ENCODE assay signal across 14 cellular contexts in genomic region chr10:97538401-97538800, GRCh38. TPM values are rescaled to one million over a fixed set of nuclear protein-coding genes. Genes with fewer than 3 reads are reported as not detected.
DNase-seq lines count a peak whose midpoint lies in the region; ATAC-seq and TF ChIP-seq lines count a peak whose summit lies in the region.
"Had no signal": no experiment of that assay in that cellular context is flagged by ENCODE, and none has a peak within 500 bp of the region (broad histone marks: within the 10 kb centered on the region; RNA-seq: fewer than 3 reads in every experiment).

No MANE protein-coding gene starts in this region.

- H3K27ac ChIP-seq in GM23248 (peak overlapping the region; percentile 98), hepatocyte (peak overlapping the region; percentile 95), smooth muscle cell (ENCODE audit: low read depth) (peak overlapping the region; percentile 99), psoas muscle (no peak overlapping the region), MM.1S (ENCODE audit: low read length) (no peak overlapping the region)

- TF ChIP-seq CTCF in hepatocyte (IDR thresholded peaks at IDR 0.05; ENCODE audit: poor library complexity): no peak
- TF ChIP-seq CTCF in smooth muscle cell (IDR thresholded peaks at IDR 0.05; ENCODE audit: borderline replicate concordance, insufficient read depth, poor library complexity, severe bottlenecking): no peak
- no peak for TF ChIP-seq CTCF in psoas muscle (IDR thresholded peaks at IDR 0.05)
- no peak for TF ChIP-seq CTCF in MM.1S (IDR thresholded peaks at IDR 0.05; ENCODE audit: low read length)

- H3K4me2 ChIP-seq in GM23248 (ENCODE audit: unreplicated experiment): peak overlapping the region; percentile 22
- H3K4me2 ChIP-seq in hepatocyte: no peak overlapping the region
- H3K4me2 ChIP-seq in smooth muscle cell: peak overlapping the region; percentile 52
- no peak overlapping the region for H3K4me2 ChIP-seq in MM.1S (ENCODE audit: low read depth, low read length)

- H3K27me3 ChIP-seq in GM23248 (replicated peaks; ENCODE audit: insufficient read depth) (no peaks in the 10 kb centered on the region), hepatocyte (no peaks in the 10 kb centered on the region), smooth muscle cell (ENCODE audit: low read depth) (no peaks in the 10 kb centered on the region), psoas muscle (ENCODE audit: insufficient read depth in 3 of 3, low read length in 2 of 3) (no peaks in the 10 kb centered on the region), MM.1S (replicated peaks; ENCODE audit: insufficient read depth, low read length) (no peaks in the 10 kb centered on the region)

- H3K4me3 ChIP-seq in GM23248: no peak overlapping the region
- H3K4me3 ChIP-seq in hepatocyte: no peak overlapping the region
- H3K4me3 ChIP-seq in smooth muscle cell: no peak overlapping the region
- H3K4me3 ChIP-seq in psoas muscle: no peak overlapping the region
- H3K4me3 ChIP-seq in MM.1S (ENCODE audit: low read length): no peak overlapping the region

- no peaks in the 10 kb centered on the region for H4K20me1 ChIP-seq in GM23248 (ENCODE audit: insufficient read depth)
- no peaks in the 10 kb centered on the region for H4K20me1 ChIP-seq in hepatocyte (ENCODE audit: insufficient read depth, poor library complexity, severe bottlenecking)
- H4K20me1 ChIP-seq in smooth muscle cell (ENCODE audit: low read depth): no peaks in the 10 kb centered on the region
- no peaks in the 10 kb centered on the region for H4K20me1 ChIP-seq in MM.1S (ENCODE audit: insufficient read depth, low read length)

- 7 to 11% methylated on average over 4 of the region's 4 CpGs for WGBS in GM23248 (ENCODE audit: low coverage in 1 of 2, low lambda C conversion rate in 2 of 2, missing lambda C conversion rate in 2 of 2), 2 experiments
- 83% methylated on average over 4 of the region's 4 CpGs for WGBS in hepatocyte (ENCODE audit: low lambda C conversion rate, missing lambda C conversion rate)
- 5% methylated on average over 4 of the region's 4 CpGs for WGBS in smooth muscle cell (ENCODE audit: low lambda C conversion rate)
- WGBS in psoas muscle, 3 donors: 35 to 53% (median 40%) methylated on average over 4 of the region's 4 CpGs

- H3K9ac ChIP-seq in GM23248 (peak overlapping the region; percentile 36; the same call in 1 of the 2 replicates), smooth muscle cell (ENCODE audit: low read depth) (peak overlapping the region; percentile 88), MM.1S (ENCODE audit: low read length) (no peak overlapping the region)

- H3K79me2 ChIP-seq in GM23248 (ENCODE audit: insufficient read depth) (peaks cover 52% of the 10 kb centered on the region), hepatocyte (peaks cover 17% of the 10 kb centered on the region), smooth muscle cell (ENCODE audit: low read depth) (peaks cover 36% of the 10 kb centered on the region), MM.1S (ENCODE audit: low read length) (no peaks in the 10 kb centered on the region)

- in situ Hi-C loops in GM23248 (cut with MboI): no loop called here

- H3K9me3 ChIP-seq in GM23248 (ENCODE audit: low read depth): no peaks in the 10 kb centered on the region
- no peaks in the 10 kb centered on the region for H3K9me3 ChIP-seq in hepatocyte (ENCODE audit: low read depth)
- no peaks in the 10 kb centered on the region for H3K9me3 ChIP-seq in smooth muscle cell (replicated peaks; ENCODE audit: low read depth)
- H3K9me3 ChIP-seq in psoas muscle: no peaks in the 10 kb centered on the region
- H3K9me3 ChIP-seq in MM.1S (replicated peaks; ENCODE audit: insufficient read depth, low read length): no peaks in the 10 kb centered on the region

- H3K9me2 ChIP-seq in GM23248 (ENCODE audit: insufficient read depth) (no peaks in the 10 kb centered on the region), hepatocyte (replicated peaks; ENCODE audit: insufficient read depth) (no peaks in the 10 kb centered on the region), MM.1S (replicated peaks; ENCODE audit: insufficient read depth, low read length) (no peaks in the 10 kb centered on the region)

- ATAC-seq in HG03097 (IDR thresholded peaks at IDR 0.05; ENCODE audit: low FRiP score, unreplicated experiment): no peak
- ATAC-seq in GM18873 (IDR thresholded peaks at IDR 0.05; ENCODE audit: low FRiP score, unreplicated experiment): no peak
- ATAC-seq in psoas muscle: no peak
- ATAC-seq: activated CD4-positive, alpha-beta T cell treated with anti-CD3 and anti-CD28 coated beads for 36 hours; naive thymus-derived CD8-positive, alpha-beta T cell had no signal

- intact Hi-C loops in psoas muscle (cut with DNase I): no loop called here

- H3K4me1 ChIP-seq in GM23248 (ENCODE audit: insufficient read depth) (peaks cover 59% of the 10 kb centered on the region), hepatocyte (ENCODE audit: insufficient read depth) (peaks cover 27% of the 10 kb centered on the region), smooth muscle cell (ENCODE audit: low read depth) (peaks cover 27% of the 10 kb centered on the region), psoas muscle (peaks cover 37% of the 10 kb centered on the region), MM.1S (ENCODE audit: low read length) (no peaks in the 10 kb centered on the region)

- H3F3A ChIP-seq in GM23248 (ENCODE audit: insufficient read depth): peaks cover 47% of the 10 kb centered on the region
- H3F3A ChIP-seq in smooth muscle cell (ENCODE audit: low read depth): peaks cover 29% of the 10 kb centered on the region
- H3F3A ChIP-seq in MM.1S (ENCODE audit: insufficient read depth, low read length): no peaks in the 10 kb centered on the region

- H3K36me3 ChIP-seq in GM23248 (ENCODE audit: low read depth): no peaks in the 10 kb centered on the region
- H3K36me3 ChIP-seq in hepatocyte (replicated peaks; ENCODE audit: insufficient read depth, low read depth): no peaks in the 10 kb centered on the region
- H3K36me3 ChIP-seq in smooth muscle cell (ENCODE audit: low read depth): no peaks in the 10 kb centered on the region
- H3K36me3 ChIP-seq in psoas muscle (ENCODE audit: insufficient read depth in 1 of 2, low read depth in 1 of 2): no peaks in the 10 kb centered on the region
- no peaks in the 10 kb centered on the region for H3K36me3 ChIP-seq in MM.1S (replicated peaks; ENCODE audit: insufficient read depth, low read length)

- peak overlapping the region; percentile 33 for H2AFZ ChIP-seq in GM23248
- H2AFZ ChIP-seq in hepatocyte: no peak overlapping the region
- H2AFZ ChIP-seq in smooth muscle cell (ENCODE audit: low read depth): no peak overlapping the region
- no peak overlapping the region for H2AFZ ChIP-seq in MM.1S (ENCODE audit: low read length)

- peak; percentile 80 for DNase-seq in GM23248
- peak; percentile 64 for DNase-seq in astrocyte of the hippocampus (ENCODE audit: low read depth, low spot score)
- no peak for DNase-seq in hepatocyte (ENCODE audit: low spot score)
- no peak for DNase-seq in smooth muscle cell (lab: John Stamatoyannopoulos, UW; ENCODE audit: unreplicated experiment)
- no peak for DNase-seq in psoas muscle
- DNase-seq in MM.1S: no peak
- DNase-seq: activated CD4-positive, alpha-beta T cell treated with anti-CD3 and anti-CD28 coated beads for 36 hours; CD4-positive, CD25-positive, alpha-beta regulatory T cell; GDM1; naive thymus-derived CD8-positive, alpha-beta T cell; NCI-H2081; NK-92 treated with Interleukin-12 subunit alpha and Interleukin-12 subunit beta, amount 100 ng/mL, for 24 hours had no signal

RNA-seq across cellular contexts. Expression of gene ANKRD2, which starts 34.2 kb away (rescaled TPM):
- not detected in 2 replicates for total RNA-seq in GM23248 (2014; rRNA removed; shearing (Covaris generic))
- not detected in 2 replicates for polyA plus RNA-seq in GM23248 (2016; fragmentation: Nextera tagmentation; extraction: Ambion mirVana)
- total RNA-seq in hepatocyte: not detected in 2 replicates
- 0.15 TPM in 1 of 2 replicates, not detected in the other for polyA plus RNA-seq in hepatocyte
- not detected in 2 replicates for total RNA-seq in smooth muscle cell
- 0.30 TPM in 1 of 2 replicates, not detected in the other for polyA plus RNA-seq in smooth muscle cell
- total RNA-seq in psoas muscle: 1,000 to 10,000 TPM; 1,055 to 3,522 (median 2,378) TPM
- 1,000 to 10,000 TPM in 2 of 3 donors, 100 to 1,000 TPM in 1; 254 to 5,473 (median 1,117) TPM for polyA plus RNA-seq in psoas muscle
- total RNA-seq: activated CD4-positive, alpha-beta T cell treated with anti-CD3 and anti-CD28 coated beads for 36 hours; CD4-positive, CD25-positive, alpha-beta regulatory T cell; naive thymus-derived CD8-positive, alpha-beta T cell had no signal
- polyA plus RNA-seq: CD4-positive, CD25-positive, alpha-beta regulatory T cell; naive thymus-derived CD8-positive, alpha-beta T cell had no signal

RNA-seq across cellular contexts. Expression of gene UBTD1, which starts 39.7 kb away (rescaled TPM):
- total RNA-seq in GM23248 (2014; rRNA removed; shearing (Covaris generic)): 16.2 and 20.8 TPM in 2 replicates
- polyA plus RNA-seq in GM23248 (2016; fragmentation: Nextera tagmentation; extraction: Ambion mirVana) (27.2 and 29.8 TPM in 2 replicates), hepatocyte (37.0 and 37.1 TPM in 2 replicates), smooth muscle cell (59.9 and 61.5 TPM in 2 replicates), psoas muscle (10 to 100 TPM; 43.6 to 59.2 (median 56.7) TPM)
- total RNA-seq in hepatocyte (12.8 and 20.6 TPM in 2 replicates), smooth muscle cell (26.5 and 27.1 TPM in 2 replicates), psoas muscle (10 to 100 TPM; 16.0 to 39.2 (median 22.2) TPM)

RNA-seq across cellular contexts. Expression of gene MMS19, which starts 40.2 kb away (rescaled TPM):
- 89.7 and 116 TPM in 2 replicates for total RNA-seq in GM23248 (2014; rRNA removed; shearing (Covaris generic))
- polyA plus RNA-seq in GM23248 (2016; fragmentation: Nextera tagmentation; extraction: Ambion mirVana): 40.0 and 40.6 TPM in 2 replicates
- 68.6 and 73.6 TPM in 2 replicates for total RNA-seq in hepatocyte
- polyA plus RNA-seq in hepatocyte: 58.4 and 59.8 TPM in 2 replicates
- total RNA-seq in smooth muscle cell: 97.9 and 125 TPM in 2 replicates
- 76.8 and 81.4 TPM in 2 replicates for polyA plus RNA-seq in smooth muscle cell
- total RNA-seq in psoas muscle: 10 to 100 TPM; 33.2 to 39.6 (median 34.4) TPM
- polyA plus RNA-seq in psoas muscle: 10 to 100 TPM; 29.8 to 47.6 (median 43.1) TPM

RNA-seq across cellular contexts. Expression of gene HOGA1, which starts 45.8 kb away (rescaled TPM):
- 0.22 TPM in 1 of 2 replicates, not detected in the other for total RNA-seq in GM23248 (2014; rRNA removed; shearing (Covaris generic))
- polyA plus RNA-seq in GM23248 (2016; fragmentation: Nextera tagmentation; extraction: Ambion mirVana): 0.13 and 0.28 TPM in 2 replicates
- 4.5 and 5.8 TPM in 2 replicates for total RNA-seq in hepatocyte
- 6.9 TPM in 2 replicates for polyA plus RNA-seq in hepatocyte
- total RNA-seq in smooth muscle cell: not detected in 2 replicates
- polyA plus RNA-seq in smooth muscle cell: 0.10 TPM in 1 of 2 replicates, not detected in the other
- total RNA-seq in psoas muscle: 10 to 100 TPM in 1 of 4 donors, 1 to 10 TPM in 2, under 1 TPM in 1; 0.66 to 12.3 (median 4.9) TPM
- 1 to 10 TPM in 2 of 3 donors, under 1 TPM in 1; 0.96 to 3.4 (median 1.7) TPM for polyA plus RNA-seq in psoas muscle
- total RNA-seq: activated CD4-positive, alpha-beta T cell treated with anti-CD3 and anti-CD28 coated beads for 36 hours; CD4-positive, CD25-positive, alpha-beta regulatory T cell; naive thymus-derived CD8-positive, alpha-beta T cell had no signal
- polyA plus RNA-seq: CD4-positive, CD25-positive, alpha-beta regulatory T cell; naive thymus-derived CD8-positive, alpha-beta T cell had no signal

RNA-seq across cellular contexts. Expression of gene C10orf62, which starts 51.1 kb away (rescaled TPM):
- not detected in 2 replicates for total RNA-seq in GM23248 (2014; rRNA removed; shearing (Covaris generic))
- polyA plus RNA-seq in GM23248 (2016; fragmentation: Nextera tagmentation; extraction: Ambion mirVana) (not detected in 2 replicates), hepatocyte (not detected in 2 replicates), smooth muscle cell (not detected in 2 replicates), psoas muscle (under 1 TPM in 2 of 3 donors, not detected in 1; 0.12 to 0.13 TPM)
- total RNA-seq in hepatocyte (0.23 TPM in 1 of 2 replicates, not detected in the other), smooth muscle cell (not detected in 2 replicates), psoas muscle (1 to 10 TPM in 2 of 4 donors, under 1 TPM in 1, not detected in 1; 0.56 to 1.1 (median 1.0) TPM)
- total RNA-seq: activated CD4-positive, alpha-beta T cell treated with anti-CD3 and anti-CD28 coated beads for 36 hours; CD4-positive, CD25-positive, alpha-beta regulatory T cell; naive thymus-derived CD8-positive, alpha-beta T cell had no signal
- polyA plus RNA-seq: CD4-positive, CD25-positive, alpha-beta regulatory T cell; naive thymus-derived CD8-positive, alpha-beta T cell had no signal

Comparison
In these comparisons a context has a peak if more than half of its experiments do, and no peak if none do; other contexts are left out.
1. DNase-seq: peak in GM23248 (single experiment) and astrocyte of the hippocampus (single experiment); none in hepatocyte (single experiment), smooth muscle cell (single experiment), psoas muscle (0 of 2) and MM.1S (single experiment).
2. H3K27ac ChIP-seq: peak in GM23248 (single experiment), hepatocyte (single experiment) and smooth muscle cell (single experiment); none in psoas muscle (single experiment) and MM.1S (single experiment).
3. H3K4me2 ChIP-seq: peak in GM23248 (single experiment) and smooth muscle cell (single experiment); none in hepatocyte (single experiment) and MM.1S (single experiment).
4. RNA of gene ANKRD2, which starts 34.2 kb away (total RNA-seq): 1,055 to 3,522 TPM in psoas muscle; not detected in GM23248, not detected in hepatocyte and not detected in smooth muscle cell; every median in the first group is over 100 times any median in the second.